In the genomic region with DNA sequence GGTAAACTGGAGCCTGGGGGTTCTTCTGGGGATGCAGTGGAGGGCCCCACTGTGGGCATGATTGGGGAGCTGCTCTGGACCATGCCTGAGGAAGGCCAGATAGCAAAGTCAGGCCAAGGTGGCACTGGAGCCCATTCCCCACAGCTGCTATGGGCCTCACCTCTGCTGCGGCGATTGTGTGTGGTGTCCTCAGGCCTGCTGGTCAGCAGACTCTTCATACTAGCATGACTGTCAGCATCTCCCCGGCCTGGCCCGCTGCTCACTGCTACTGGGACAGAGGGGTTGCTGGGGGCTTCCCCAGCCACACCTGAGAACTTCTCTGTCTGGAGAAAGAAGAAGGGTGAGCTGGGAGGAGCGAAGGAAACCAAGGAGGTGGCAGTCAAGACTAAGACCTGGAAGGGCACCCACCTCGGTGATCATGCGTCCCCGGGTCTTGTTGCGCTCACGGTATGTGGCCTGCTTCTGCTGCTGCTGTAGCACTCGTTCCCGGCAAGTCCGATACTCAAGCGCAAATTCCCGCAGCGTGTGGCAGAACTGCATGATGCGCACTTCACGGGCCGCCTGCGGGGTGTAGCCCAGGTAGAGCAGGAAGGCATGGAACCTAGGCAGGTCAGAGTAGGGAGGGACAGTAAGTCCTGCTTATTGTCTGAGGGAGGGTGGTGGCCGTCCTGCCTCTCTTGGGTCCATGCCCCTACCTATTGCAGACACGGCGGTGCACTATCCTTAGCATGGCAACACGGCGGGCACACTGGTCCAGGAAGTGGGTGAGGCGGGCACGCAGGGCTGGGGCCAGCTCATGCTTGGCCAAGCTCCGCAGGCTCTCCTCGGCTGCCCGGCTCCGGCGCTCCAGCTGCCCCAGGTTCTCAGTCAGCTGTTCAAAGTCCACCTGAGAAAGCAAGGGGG, we compare ENCODE assay signal across 20 cellular contexts. TPM values are rescaled to one million over a fixed set of nuclear protein-coding genes. Genes with fewer than 3 reads are reported as not detected.
DNase-seq lines count a peak whose midpoint lies in the region; ATAC-seq and TF ChIP-seq lines count a peak whose summit lies in the region.
"Had no signal": no experiment of that assay in that cellular context is flagged by ENCODE, and none has a peak within 500 bp of the region (broad histone marks: within the 10 kb centered on the region; RNA-seq: fewer than 3 reads in every experiment).

No MANE protein-coding gene starts in this region.

- peaks cover 48% of the 10 kb centered on the region for H3K36me3 Mint-ChIP-seq in endodermal cell (ENCODE audit: low read depth)

- no peaks in the 10 kb centered on the region for H3K9me3 Mint-ChIP-seq in endodermal cell
- H3K9me3 Mint-ChIP-seq: CD4-positive, alpha-beta memory T cell; stimulated activated naive CD8-positive, alpha-beta T cell treated with anti-CD3 and anti-CD28 coated beads, Interleukin-15, amount 100 ng/mL, for 72 hours had no signal

- WGBS in endodermal cell (ENCODE audit: insufficient coverage in 1 of 2, insufficient read length in 1 of 2), 2 experiments = 93 to 95% methylated on average over 27 to 32 of the region's 32 CpGs

- H3K27me3 Mint-ChIP-seq in endodermal cell (ENCODE audit: insufficient read depth) = peaks cover 5% of the 10 kb centered on the region
- H3K27me3 Mint-ChIP-seq: CD4-positive, alpha-beta memory T cell; stimulated activated naive CD8-positive, alpha-beta T cell treated with anti-CD3 and anti-CD28 coated beads, Interleukin-15, amount 100 ng/mL, for 72 hours had no signal

- DNase-seq in Right ventricle myocardium inferior (ENCODE audit: missing footprints) = peak; percentile 60
- no peak for DNase-seq in cardiac septum (ENCODE audit: low spot score)
- DNase-seq in endodermal cell = peak; percentile 46
- DNase-seq in upper lobe of right lung = peak; percentile 61
- DNase-seq: amygdala; CD4-positive, alpha-beta memory T cell; effector memory CD4-positive, alpha-beta T cell; glutamatergic neuron; GOT3; NCI-H1417 treated with DMSO at 0.1 percent for 48 hours; NCI-H526; SHP77 treated with DMSO at 0.1 percent for 48 hours; sigmoid colon; stimulated activated naive CD8-positive, alpha-beta T cell treated with anti-CD3 and anti-CD28 coated beads, Interleukin-15, amount 100 ng/mL, for 72 hours; T-helper 2 cell; WERI-Rb-1 had no signal

- no peak overlapping the region for H3K9ac ChIP-seq in endodermal cell (ENCODE audit: extremely low read depth, low read length, poor library complexity, severe bottlenecking)

- no peak overlapping the region for H3K27ac Mint-ChIP-seq in endodermal cell

- TF ChIP-seq CTCF in endodermal cell (conservative IDR thresholded peaks at IDR 0.05) = no peak
- TF ChIP-seq CTCF in upper lobe of right lung (IDR thresholded peaks at IDR 0.05) = no peak

- H3K27ac ChIP-seq in endodermal cell (ENCODE audit: low read depth, low read length) (no peak overlapping the region), upper lobe of right lung (no peak overlapping the region)
- H3K27ac ChIP-seq: ovary, sigmoid colon, upper lobe of left lung, WERI-Rb-1 had no signal

- peaks cover 66% of the 10 kb centered on the region for H3K36me3 ChIP-seq in endodermal cell (ENCODE audit: control insufficient read depth, insufficient read depth, low read length)
- peaks cover 70% of the 10 kb centered on the region for H3K36me3 ChIP-seq in upper lobe of right lung
- H3K36me3 ChIP-seq: ovary had no signal

- H3K4me3 ChIP-seq in endodermal cell (ENCODE audit: low read length) (no peak overlapping the region), upper lobe of right lung (no peak overlapping the region)
- H3K4me3 ChIP-seq: ovary, sigmoid colon, upper lobe of left lung had no signal

- H3K27me3 ChIP-seq in endodermal cell (ENCODE audit: control insufficient read depth, insufficient read depth, low read length, poor library complexity, severe bottlenecking) (no peaks in the 10 kb centered on the region), upper lobe of right lung (no peaks in the 10 kb centered on the region)
- H3K27me3 ChIP-seq: ovary, sigmoid colon, upper lobe of left lung had no signal

- peaks cover 14% of the 10 kb centered on the region for H3K4me1 Mint-ChIP-seq in endodermal cell

- H3K4me1 ChIP-seq in endodermal cell (ENCODE audit: control insufficient read depth, insufficient read depth, low read length) (no peaks in the 10 kb centered on the region), upper lobe of right lung (peaks cover 13% of the 10 kb centered on the region)

- intact Hi-C loops in Right ventricle myocardium inferior (cut with DNase I) (no loop called here), cardiac septum (cut with DNase I) (no loop called here), upper lobe of right lung (cut with DNase I) (no loop called here)

- ATAC-seq in Right ventricle myocardium inferior (no peak), upper lobe of right lung (no peak), GM18519 (IDR thresholded peaks at IDR 0.05; ENCODE audit: low FRiP score, unreplicated experiment) (no peak), GM21423 (IDR thresholded peaks at IDR 0.05; ENCODE audit: unreplicated experiment) (no peak)
- ATAC-seq: stimulated activated naive CD8-positive, alpha-beta T cell treated with anti-CD3 and anti-CD28 coated beads, Interleukin-15, amount 100 ng/mL, for 72 hours had no signal

- H3K9me3 ChIP-seq in endodermal cell (ENCODE audit: control insufficient read depth, low read length) (no peaks in the 10 kb centered on the region), upper lobe of right lung (no peaks in the 10 kb centered on the region)
- H3K9me3 ChIP-seq: ovary, sigmoid colon, upper lobe of left lung had no signal

- no peak overlapping the region for H3K4me3 Mint-ChIP-seq in endodermal cell

RNA-seq across cellular contexts. Expression of gene TMEM208, which starts 3.2 kb away (rescaled TPM):
- 12.5 TPM for total RNA-seq in Right ventricle myocardium inferior
- 16.3 TPM for total RNA-seq in cardiac septum
- total RNA-seq in endodermal cell = 10 to 100 TPM; 43.1 to 46.4 TPM
- polyA plus RNA-seq in endodermal cell (2013, experiment 1 of 2) = 40.4 TPM
- polyA plus RNA-seq in endodermal cell (2013, experiment 2 of 2) = 36.2 TPM
- 39.3 TPM for total RNA-seq in upper lobe of right lung

RNA-seq across cellular contexts. Expression of gene FHOD1, which starts 17.1 kb away (rescaled TPM):
- total RNA-seq in Right ventricle myocardium inferior (15.3 TPM), cardiac septum (33.4 TPM), endodermal cell (10 to 100 TPM; 51.7 to 71.9 TPM), upper lobe of right lung (94.9 TPM)
- 31.9 TPM for polyA plus RNA-seq in endodermal cell (2013, experiment 1 of 2)
- polyA plus RNA-seq in endodermal cell (2013, experiment 2 of 2) = 31.3 TPM

RNA-seq across cellular contexts. Expression of gene SLC9A5, which starts 18.6 kb away (rescaled TPM):
- total RNA-seq in Right ventricle myocardium inferior (0.84 TPM), cardiac septum (1.1 TPM), endodermal cell (1 to 10 TPM; 8.9 to 9.0 TPM), upper lobe of right lung (2.4 TPM)
- 4.8 TPM for polyA plus RNA-seq in endodermal cell (2013, experiment 1 of 2)
- 4.6 TPM for polyA plus RNA-seq in endodermal cell (2013, experiment 2 of 2)

RNA-seq across cellular contexts. Expression of gene ELMO3, which starts 31.2 kb away (rescaled TPM):
- total RNA-seq in Right ventricle myocardium inferior = 0.89 TPM
- total RNA-seq in cardiac septum = 0.92 TPM
- total RNA-seq in endodermal cell = 1 to 10 TPM; 5.6 to 6.4 TPM
- 2.5 TPM for polyA plus RNA-seq in endodermal cell (2013, experiment 1 of 2)
- 2.4 TPM for polyA plus RNA-seq in endodermal cell (2013, experiment 2 of 2)
- 17.5 TPM for total RNA-seq in upper lobe of right lung
- polyA plus RNA-seq: CD4-positive, alpha-beta memory T cell had no signal

RNA-seq across cellular contexts. Expression of gene E2F4, which starts 38.2 kb away (rescaled TPM):
- total RNA-seq in Right ventricle myocardium inferior (36.9 TPM), cardiac septum (34.4 TPM), endodermal cell (10 to 100 TPM; 71.8 to 72.8 TPM), upper lobe of right lung (68.2 TPM)
- 70.8 TPM for polyA plus RNA-seq in endodermal cell (2013, experiment 1 of 2)
- polyA plus RNA-seq in endodermal cell (2013, experiment 2 of 2) = 65.3 TPM
